19 cellular contexts compared by ENCODE assay signal in genomic region chr6:128641701-128642100, GRCh38.
"Had no signal": no experiment of that assay in that cellular context is flagged by ENCODE, and none has a peak within 500 bp of the region (broad histone marks: within the 10 kb centered on the region; RNA-seq: fewer than 3 reads in every experiment).

No MANE protein-coding gene starts in this region.

- DNase-seq: activated CD4-positive, CD25-positive, alpha-beta regulatory T cell treated with anti-CD3 and anti-CD28 coated beads, Interleukin-2, amount 50 U/mL, for 72 hours; activated CD8-positive, alpha-beta memory T cell treated with anti-CD3 and anti-CD28 coated beads for 24 hours; activated gamma-delta T cell; amniotic stem cell; dermis blood vessel endothelial cell; effector memory CD4-positive, alpha-beta T cell; left cardiac atrium; mesendoderm; pancreas; right lobe of liver; stimulated activated CD4-positive, alpha-beta T cell treated with anti-CD3 and anti-CD28 coated beads, Interleukin-4, amount 100 ng/mL, for 4 hours; upper lobe of left lung had no signal

- H3K27me3 ChIP-seq: cardiac muscle cell, neutrophil, pancreas, right lobe of liver, upper lobe of left lung had no signal

- H3K27ac ChIP-seq: cardiac muscle cell, neutrophil, pancreas, right lobe of liver, thoracic aorta, upper lobe of left lung, VCaP had no signal

- H3K4me1 ChIP-seq: pancreas, right lobe of liver, upper lobe of left lung had no signal

- ATAC-seq: left cardiac atrium; natural killer cell treated with Interleukin-12 subunit alpha and Interleukin-12 subunit beta and Interleukin-15 and Interleukin-18, amount 100 ng/mL, for 72 hours; pancreas; right lobe of liver; stimulated activated memory B cell treated with anti-CD40 and anti-IgM and Interleukin-4, amounts not matched to agents 10 μg/mL and 1 μg/mL and 100 μg/mL, for 72 hours had no signal

- H3K9me3 ChIP-seq: neutrophil, pancreas, right lobe of liver, thoracic aorta, upper lobe of left lung had no signal

- H3K4me2 ChIP-seq: smooth muscle cell had no signal

- H3K4me3 ChIP-seq: cardiac muscle cell, pancreas, right lobe of liver, smooth muscle cell, thoracic aorta, upper lobe of left lung had no signal

- H3K36me3 ChIP-seq: cardiac muscle cell, neutrophil, pancreas, right lobe of liver, thoracic aorta, upper lobe of left lung had no signal
